In the genomic region with DNA sequence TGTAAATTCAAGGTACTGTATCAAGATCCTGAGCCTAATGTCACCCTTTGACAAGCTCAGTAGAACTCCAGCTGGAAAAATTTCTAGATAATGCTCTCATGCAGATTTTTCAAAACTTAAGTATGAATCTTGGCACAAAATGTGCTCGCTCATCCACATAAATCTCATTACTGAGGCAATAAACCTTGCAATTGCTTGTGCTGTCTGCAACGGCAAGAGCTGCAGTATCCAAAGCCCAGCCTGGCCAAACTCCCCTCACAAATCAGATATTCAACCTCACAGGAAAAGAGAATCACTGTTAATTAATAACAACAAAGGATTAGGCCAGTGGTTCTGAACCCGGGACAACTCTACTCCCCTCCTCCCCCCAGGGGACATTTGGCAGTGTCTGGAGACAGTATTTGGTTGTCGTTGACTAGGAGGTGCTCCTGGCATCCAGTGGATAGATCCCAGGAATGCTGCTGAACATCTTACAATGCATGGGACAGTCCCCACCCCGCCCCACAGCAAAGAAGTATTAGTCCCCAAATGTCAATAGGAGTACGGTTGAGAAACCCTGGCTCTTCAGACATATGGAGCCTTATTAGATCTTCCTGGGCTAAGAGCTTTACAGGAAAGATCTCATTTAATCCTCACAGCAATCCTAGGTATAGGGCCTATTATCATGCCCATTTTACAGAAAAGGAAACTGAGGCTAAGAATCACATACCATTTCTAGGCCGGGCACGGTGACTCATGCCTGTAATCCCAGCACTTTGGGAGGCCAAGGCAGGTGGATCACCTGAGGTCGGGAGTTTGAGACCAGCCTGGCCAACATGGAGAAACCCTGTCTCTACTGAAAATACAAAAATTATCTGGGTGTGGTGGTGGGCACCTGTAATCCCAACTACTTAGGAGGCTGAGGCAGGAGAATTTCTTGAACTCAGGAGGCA, we compare ENCODE assay signal across 1 cellular context.
TF ChIP-seq lines count a peak whose summit lies in the region.

No MANE protein-coding gene starts in this region.

TF ChIP-seq in HepG2, 621 proteins besides CTCF, POLR2A, EP300 and RAD21:
- TF ChIP-seq CBX5 (CRISPR knock-in tag; IDR thresholded peaks at IDR 0.05; ENCODE audit: borderline replicate concordance) (no peak), GABPB1 (CRISPR knock-in tag; IDR thresholded peaks at IDR 0.05) (no peak), ZNF629 (CRISPR knock-in tag; conservative IDR thresholded peaks at IDR 0.05) (peak; percentile 79), KLF11 (CRISPR knock-in tag; IDR thresholded peaks at IDR 0.05) (no peak), HIVEP1 (CRISPR knock-in tag; IDR thresholded peaks at IDR 0.05) (no peak)
